In genomic region chr19:45764487-45764886, GRCh38 we compare ENCODE assay signal across 19 cellular contexts. TPM values are rescaled to one million over a fixed set of nuclear protein-coding genes. Genes with fewer than 3 reads are reported as not detected.
DNase-seq lines count a peak whose midpoint lies in the region; ATAC-seq and TF ChIP-seq lines count a peak whose summit lies in the region.
"Had no signal": no experiment of that assay in that cellular context is flagged by ENCODE, and none has a peak within 500 bp of the region (broad histone marks: within the 10 kb centered on the region; RNA-seq: fewer than 3 reads in every experiment).

No MANE protein-coding gene starts in this region.

- BruUV-seq in IMR-90 (replicated peaks; lab: Mats Ljungman, UMichigan) = no TSS peak

- no peak for TF ChIP-seq RAD21 in IMR-90 (IDR thresholded peaks at IDR 0.05; ENCODE audit: low read length)

- no peak for TF ChIP-seq CTCF in 22Rv1 (IDR thresholded peaks at IDR 0.05)
- no peak for TF ChIP-seq CTCF in IMR-90 (conservative IDR thresholded peaks at IDR 0.05; ENCODE audit: low read depth, low read length)
- TF ChIP-seq CTCF in psoas muscle (IDR thresholded peaks at IDR 0.05) = no peak
- no peak for TF ChIP-seq CTCF in CD14-positive monocyte (IDR thresholded peaks at IDR 0.05)

- no peak overlapping the region for H3K56ac ChIP-seq in IMR-90 (ENCODE audit: extremely low read depth, insufficient read depth, low read length)

- no peak overlapping the region for H3K23ac ChIP-seq in IMR-90 (ENCODE audit: low read depth, low read length)

- no peak overlapping the region for H2AK5ac ChIP-seq in IMR-90 (ENCODE audit: low read depth, low read length)

- no peak for TF ChIP-seq POLR2A in IMR-90 (IDR thresholded peaks at IDR 0.05; ENCODE audit: low read depth, low read length)

- H3K4me1 Mint-ChIP-seq in CD14-positive monocyte = peaks cover 8% of the 10 kb centered on the region
- peaks cover 3% of the 10 kb centered on the region for H3K4me1 Mint-ChIP-seq in T-helper 2 cell treated with Interferon-gamma antibody and Interleukin-4, amounts not matched to agents 5 μg/mL and 100 μg/mL, for 36 hours (ENCODE audit: low read depth)

- no peak overlapping the region for H4K8ac ChIP-seq in IMR-90 (ENCODE audit: low read depth in 2 of 2, low read length in 2 of 2)

- no peak overlapping the region for H2BK20ac ChIP-seq in IMR-90 (ENCODE audit: low read depth, low read length)

- no peak overlapping the region for H3K18ac ChIP-seq in IMR-90 (ENCODE audit: low read depth, low read length)

- peak overlapping the region; percentile 9 for H2AFZ ChIP-seq in IMR-90 (replicated peaks; ENCODE audit: low read length, poor library complexity)

- H3K27me3 Mint-ChIP-seq in CD14-positive monocyte (ENCODE audit: low read depth in 3 of 3) = peaks cover 58 to 90% (median 68%) of the 10 kb centered on the region in 3 donors
- H3K27me3 Mint-ChIP-seq in T-helper 2 cell treated with Interferon-gamma antibody and Interleukin-4, amounts not matched to agents 5 μg/mL and 100 μg/mL, for 36 hours (ENCODE audit: low read depth) = peaks cover 17% of the 10 kb centered on the region

- no peak overlapping the region for H3K14ac ChIP-seq in IMR-90 (replicated peaks; ENCODE audit: low read depth, low read length)

- in situ Hi-C loops in IMR-90 (cut with MboI; ENCODE audit: low sequenced_read_pairs) = no loop called here

- ATAC-seq in IMR-90 (ENCODE audit: low read depth) = no peak
- no peak for ATAC-seq in psoas muscle
- ATAC-seq in GM19328 (IDR thresholded peaks at IDR 0.05; ENCODE audit: unreplicated experiment) = no peak
- ATAC-seq: activated CD8-positive, alpha-beta T cell treated with anti-CD3 and anti-CD28 coated beads for 36 hours; effector memory CD8-positive, alpha-beta T cell had no signal

- H3K9me3 Mint-ChIP-seq in CD14-positive monocyte = peaks cover 0 to 7% (median under 1%) of the 10 kb centered on the region in 7 donors
- H3K9me3 Mint-ChIP-seq in T-helper 2 cell treated with Interferon-gamma antibody and Interleukin-4, amounts not matched to agents 5 μg/mL and 100 μg/mL, for 36 hours = no peaks in the 10 kb centered on the region
- H3K9me3 Mint-ChIP-seq: activated CD8-positive, alpha-beta T cell treated with anti-CD3 and anti-CD28 coated beads for 36 hours; activated T-helper 2 cell treated with anti-CD3 and anti-CD28 coated beads, Interferon-gamma antibody, Interleukin-2, Interleukin-4, amounts not matched to agents 10 μg/mL and 5 μg/mL and 100 μg/mL, durations not matched to agents 14 hours and 24 hours and 36 hours; effector memory CD8-positive, alpha-beta T cell had no signal

- H3K4me3 ChIP-seq in IMR-90 (ENCODE audit: insufficient read depth, low read depth, low read length) (no peak overlapping the region), iPS-20b (ENCODE audit: low read length) (no peak overlapping the region; the same call in 1 of the 2 replicates), psoas muscle (peak overlapping the region; percentile 4)

- H3K27ac Mint-ChIP-seq in CD14-positive monocyte = no peak overlapping the region
- no peak overlapping the region for H3K27ac Mint-ChIP-seq in T-helper 2 cell treated with Interferon-gamma antibody and Interleukin-4, amounts not matched to agents 5 μg/mL and 100 μg/mL, for 36 hours
- H3K27ac Mint-ChIP-seq: activated CD8-positive, alpha-beta T cell treated with anti-CD3 and anti-CD28 coated beads for 36 hours; activated T-helper 2 cell treated with anti-CD3 and anti-CD28 coated beads, Interferon-gamma antibody, Interleukin-2, Interleukin-4, amounts not matched to agents 10 μg/mL and 5 μg/mL and 100 μg/mL, durations not matched to agents 14 hours and 24 hours and 36 hours; effector memory CD8-positive, alpha-beta T cell had no signal

- no peak overlapping the region for H3K9ac ChIP-seq in IMR-90 (ENCODE audit: low read depth, low read length)
- peak overlapping the region; percentile 8; the same call in 1 of the 2 replicates for H3K9ac ChIP-seq in iPS-20b (ENCODE audit: low read depth, low read length)

- peaks cover under 1% of the 10 kb centered on the region; the same call in 1 of the 2 replicates for H3K27me3 ChIP-seq in IMR-90 (ENCODE audit: control insufficient read depth, insufficient read depth, low read length)
- no peaks in the 10 kb centered on the region; the same call in 1 of the 2 replicates for H3K27me3 ChIP-seq in iPS-20b (ENCODE audit: insufficient read depth, low read length)
- no peaks in the 10 kb centered on the region for H3K27me3 ChIP-seq in psoas muscle (ENCODE audit: insufficient read depth in 3 of 3, low read length in 2 of 3)
- H3K27me3 ChIP-seq: brain microvascular endothelial cell had no signal

- H4K91ac ChIP-seq in IMR-90 (ENCODE audit: insufficient read depth, low read depth, low read length) = no peak overlapping the region

- peaks cover 0 to 3% of the 10 kb centered on the region in 2 donors for H3K36me3 Mint-ChIP-seq in CD14-positive monocyte
- H3K36me3 Mint-ChIP-seq in T-helper 2 cell treated with Interferon-gamma antibody and Interleukin-4, amounts not matched to agents 5 μg/mL and 100 μg/mL, for 36 hours (ENCODE audit: low read depth) = no peaks in the 10 kb centered on the region

- no peak overlapping the region for H2BK120ac ChIP-seq in IMR-90 (ENCODE audit: low read depth, low read length)

- H4K20me1 ChIP-seq in IMR-90 (ENCODE audit: insufficient read depth, low read length) = no peaks in the 10 kb centered on the region; the same call in 1 of the 2 replicates

- peaks cover 0 to 20% of the 10 kb centered on the region in 2 experiments; a peak in 1 of 4 replicates for H3K79me1 ChIP-seq in IMR-90 (ENCODE audit: low read depth in 1 of 2, low read length in 2 of 2)

- H2AK9ac ChIP-seq in IMR-90 (replicated peaks; ENCODE audit: low read depth, low read length, poor library complexity) = peak overlapping the region; percentile 76

- H2BK5ac ChIP-seq in IMR-90 (ENCODE audit: low read depth, low read length, poor library complexity, severe bottlenecking) = no peak overlapping the region

- no peak overlapping the region for H3K4ac ChIP-seq in IMR-90 (ENCODE audit: low read depth, low read length)

- DNase-seq in IMR-90 = no peak
- DNase-seq in psoas muscle = no peak
- DNase-seq in CD14-positive monocyte (ENCODE audit: low spot score) = no peak
- no peak for DNase-seq in RPMI8226
- DNase-seq in T-helper 2 cell treated with Interferon-gamma antibody and Interleukin-4, amounts not matched to agents 5 μg/mL and 100 μg/mL, for 36 hours (ENCODE audit: low spot score) = no peak
- DNase-seq: activated CD8-positive, alpha-beta T cell treated with anti-CD3 and anti-CD28 coated beads for 36 hours; brain microvascular endothelial cell; effector memory CD8-positive, alpha-beta T cell; foreskin fibroblast; NCI-H2171; NK-92 treated with Interleukin-12 subunit alpha and Interleukin-12 subunit beta, amount 100 ng/mL, for 24 hours; stimulated activated CD4-positive, alpha-beta T cell treated with anti-CD3 and anti-CD28 coated beads, Interleukin-2, amount 100 ng/mL, for 48 hours had no signal

- POLR2A ChIA-PET in IMR-90 (lab: Charles Lee; ENCODE audit: unreplicated experiment) = no interaction called here

- no peak overlapping the region; the same call in 2 of the 3 replicates for H2BK15ac ChIP-seq in IMR-90 (ENCODE audit: low read depth, low read length)

- no peaks in the 10 kb centered on the region for H3K9me3 ChIP-seq in IMR-90 (ENCODE audit: control insufficient read depth, insufficient read depth, low read length)
- H3K9me3 ChIP-seq in iPS-20b (ENCODE audit: insufficient read depth, low read depth, low read length) = no peaks in the 10 kb centered on the region
- no peaks in the 10 kb centered on the region for H3K9me3 ChIP-seq in psoas muscle

- H3K4me3 Mint-ChIP-seq in CD14-positive monocyte = peak overlapping the region in 1 of 2 donors; percentile 70
- H3K4me3 Mint-ChIP-seq in T-helper 2 cell treated with Interferon-gamma antibody and Interleukin-4, amounts not matched to agents 5 μg/mL and 100 μg/mL, for 36 hours = no peak overlapping the region
- H3K4me3 Mint-ChIP-seq: activated CD8-positive, alpha-beta T cell treated with anti-CD3 and anti-CD28 coated beads for 36 hours; effector memory CD8-positive, alpha-beta T cell had no signal

- H3K36me3 ChIP-seq in IMR-90 (ENCODE audit: control insufficient read depth, insufficient read depth, low read length) = no peaks in the 10 kb centered on the region
- H3K36me3 ChIP-seq in iPS-20b (ENCODE audit: insufficient read depth, low read depth, low read length) = no peaks in the 10 kb centered on the region
- peaks cover 0 to 6% of the 10 kb centered on the region in 2 donors for H3K36me3 ChIP-seq in psoas muscle (ENCODE audit: insufficient read depth in 1 of 2, low read depth in 1 of 2)
- H3K36me3 ChIP-seq: brain microvascular endothelial cell had no signal

- dilution Hi-C loops in IMR-90 (cut with HindIII; ENCODE audit: low sequenced_read_pairs, unreplicated experiment) = no loop called here

- no peak overlapping the region for H3K4me2 ChIP-seq in IMR-90 (ENCODE audit: low read depth, low read length)

- H3K27ac ChIP-seq in 22Rv1 = peak overlapping the region; percentile 33; the same call in 1 of the 2 replicates
- H3K27ac ChIP-seq in IMR-90 (ENCODE audit: insufficient read depth, low read length) = no peak overlapping the region
- H3K27ac ChIP-seq in iPS-20b (ENCODE audit: low read length) = no peak overlapping the region
- peak overlapping the region; percentile 30 for H3K27ac ChIP-seq in psoas muscle
- H3K27ac ChIP-seq: brain microvascular endothelial cell had no signal

- intact Hi-C loops in IMR-90 (cut with micrococcal nuclease) (no loop called here), psoas muscle (cut with DNase I) (no loop called here), CD14-positive monocyte (cut with micrococcal nuclease) (no loop called here)

- 76% methylated on average over 3 of the region's 7 CpGs; no CpG with 5 or more reads in 1 of the 2 experiments for WGBS in IMR-90 (ENCODE audit: extremely low coverage in 2 of 2, insufficient read length in 1 of 2), 2 experiments
- 59 to 69% (median 69%) methylated on average over 7 of the region's 7 CpGs for WGBS in psoas muscle, 3 donors

- peaks cover 22% of the 10 kb centered on the region for H3K4me1 ChIP-seq in IMR-90 (ENCODE audit: control insufficient read depth, insufficient read depth, low read length)
- peaks cover 16% of the 10 kb centered on the region; the same call in 1 of the 2 replicates for H3K4me1 ChIP-seq in iPS-20b (ENCODE audit: insufficient read depth, low read length)
- peaks cover 34% of the 10 kb centered on the region for H3K4me1 ChIP-seq in psoas muscle

- no peak overlapping the region for H4K5ac ChIP-seq in IMR-90 (ENCODE audit: low read depth, low read length)

- CTCF ChIA-PET in IMR-90 (lab: Yijun Ruan, JAX) = interaction anchor here (0.7 kb wide), 1 partner anchor 84 kb away, joined by 3 read pairs; no protein-coding TSS in a partner anchor

- H3K9me1 ChIP-seq in IMR-90 (ENCODE audit: insufficient read depth, low read length) = no peaks in the 10 kb centered on the region

RNA-seq across cellular contexts. Expression of gene SIX5, which starts 4.6 kb away (rescaled TPM):
- total RNA-seq in IMR-90 (2012; rRNA removed) (0.90 and 1.4 TPM in 2 replicates), psoas muscle (10 to 100 TPM in 1 of 4 donors, 1 to 10 TPM in 3; 9.2 to 14.5 (median 9.4) TPM)
- polyA plus RNA-seq in IMR-90 (2012; rRNA removed) (15.5 TPM in 2 replicates), psoas muscle (1 to 10 TPM; 7.0 to 9.1 (median 8.7) TPM), CD14-positive monocyte (not detected)
- 11.5 and 18.1 TPM in 2 replicates for polyA plus RNA-seq in IMR-90 (2012; cell fraction: cytosol; rRNA removed)
- 24.5 and 68.5 TPM in 2 replicates for polyA plus RNA-seq in IMR-90 (2012; cell fraction: nucleus; rRNA removed; ENCODE audit: low replicate concordance)

RNA-seq across cellular contexts. Expression of gene DMPK, which starts 17.8 kb away (rescaled TPM):
- total RNA-seq in IMR-90 (2012; rRNA removed) (7.9 and 10.0 TPM in 2 replicates), psoas muscle (100 to 1,000 TPM; 132 to 617 (median 337) TPM)
- polyA plus RNA-seq in IMR-90 (2012; rRNA removed) (48.5 and 50.7 TPM in 2 replicates), psoas muscle (10 to 100 TPM; 53.0 to 77.7 (median 77.0) TPM), CD14-positive monocyte (under 1 TPM in 1 of 2 donors, not detected in 1; 0.17 TPM)
- 39.1 and 50.8 TPM in 2 replicates for polyA plus RNA-seq in IMR-90 (2012; cell fraction: cytosol; rRNA removed)
- polyA plus RNA-seq in IMR-90 (2012; cell fraction: nucleus; rRNA removed; ENCODE audit: low replicate concordance) = 395 and 718 TPM in 2 replicates

RNA-seq across cellular contexts. Expression of gene DMWD, which starts 28.2 kb away (rescaled TPM):
- total RNA-seq in IMR-90 (2012; rRNA removed) (9.7 and 10.0 TPM in 2 replicates), psoas muscle (100 to 1,000 TPM in 1 of 4 donors, 10 to 100 TPM in 3; 50.8 to 104 (median 66.9) TPM)
- polyA plus RNA-seq in IMR-90 (2012; rRNA removed) (28.5 and 33.1 TPM in 2 replicates), psoas muscle (10 to 100 TPM; 38.4 to 61.8 (median 48.2) TPM), CD14-positive monocyte (1 to 10 TPM; 1.5 to 2.4 TPM)
- 16.5 and 25.3 TPM in 2 replicates for polyA plus RNA-seq in IMR-90 (2012; cell fraction: cytosol; rRNA removed)
- polyA plus RNA-seq in IMR-90 (2012; cell fraction: nucleus; rRNA removed; ENCODE audit: low replicate concordance) = 159 and 263 TPM in 2 replicates

RNA-seq across cellular contexts. Expression of gene MEIOSIN, which starts 31.2 kb away (rescaled TPM):
- total RNA-seq in IMR-90 (2012; rRNA removed) (not detected in 2 replicates), psoas muscle (not detected)
- polyA plus RNA-seq in IMR-90 (2012; rRNA removed) (not detected in 2 replicates), psoas muscle (under 1 TPM in 1 of 3 donors, not detected in 2; 0.01 TPM), CD14-positive monocyte (not detected)
- not detected in 2 replicates for polyA plus RNA-seq in IMR-90 (2012; cell fraction: cytosol; rRNA removed)
- polyA plus RNA-seq in IMR-90 (2012; cell fraction: nucleus; rRNA removed; ENCODE audit: low replicate concordance) = not detected in 2 replicates
- total RNA-seq: activated CD8-positive, alpha-beta T cell treated with anti-CD3 and anti-CD28 coated beads for 36 hours; activated T-helper 2 cell treated with anti-CD3 and anti-CD28 coated beads, Interferon-gamma antibody, Interleukin-2, Interleukin-4, amounts not matched to agents 10 μg/mL and 5 μg/mL and 100 μg/mL, durations not matched to agents 14 hours and 24 hours and 36 hours; HT-29; mucosa of gallbladder; renal cortical epithelial cell had no signal

RNA-seq across cellular contexts. Expression of gene FBXO46, which starts 33.8 kb away (rescaled TPM):
- 2.2 and 3.0 TPM in 2 replicates for total RNA-seq in IMR-90 (2012; rRNA removed)
- polyA plus RNA-seq in IMR-90 (2012; rRNA removed) = 6.8 and 7.0 TPM in 2 replicates
- polyA plus RNA-seq in IMR-90 (2012; cell fraction: cytosol; rRNA removed) = 4.4 and 7.9 TPM in 2 replicates
- polyA plus RNA-seq in IMR-90 (2012; cell fraction: nucleus; rRNA removed; ENCODE audit: low replicate concordance) = 15.3 and 29.9 TPM in 2 replicates
- total RNA-seq in psoas muscle = 10 to 100 TPM in 2 of 4 donors, 1 to 10 TPM in 2; 6.4 to 13.0 (median 9.9) TPM
- 1 to 10 TPM; 4.6 to 9.5 (median 5.0) TPM for polyA plus RNA-seq in psoas muscle
- 1 to 10 TPM; 3.8 to 5.5 TPM for polyA plus RNA-seq in CD14-positive monocyte

Comparison
In these comparisons a context has a peak if more than half of its experiments do, and no peak if none do; other contexts are left out.
1. H3K27ac ChIP-seq: peak in 22Rv1 (single experiment) and psoas muscle (single experiment); none in IMR-90 (single experiment) and iPS-20b (single experiment).
2. RNA of gene SIX5, which starts 4.6 kb away (polyA plus RNA-seq): 11.5 to 68.5 TPM in IMR-90 and 7.0 to 9.1 TPM in psoas muscle; not detected in CD14-positive monocyte; every median in the first group is over 4 times any median in the second.
3. RNA of gene DMPK, which starts 17.8 kb away (polyA plus RNA-seq): 53.0 to 77.7 TPM in psoas muscle and 39.1 to 718 TPM in IMR-90; 0.17 TPM in CD14-positive monocyte; every median in the first group is over 10 times any median in the second.